In genomic region chr6:135498178-135498841, GRCh38 we compare ENCODE assay signal across 8 cellular contexts. TPM values are rescaled to one million over a fixed set of nuclear protein-coding genes. Genes with fewer than 3 reads are reported as not detected.
DNase-seq lines count a peak whose midpoint lies in the region; ATAC-seq and TF ChIP-seq lines count a peak whose summit lies in the region.

No MANE protein-coding gene starts in this region.

- peaks cover 26% of the 10 kb centered on the region for H3K36me3 ChIP-seq in DOHH2 (ENCODE audit: control insufficient read depth, low read length)
- peaks cover 0 to 9% of the 10 kb centered on the region in 2 experiments; a peak in 2 of 4 replicates for H3K36me3 ChIP-seq in HCT116 (ENCODE audit: control insufficient read depth in 1 of 2, insufficient read depth in 2 of 2, low read length in 2 of 2)
- H3K36me3 ChIP-seq in iPS-15b (ENCODE audit: control insufficient read depth, insufficient read depth, low read length), result no peaks in the 10 kb centered on the region

- TF ChIP-seq POLR2A in HCT116 (IDR thresholded peaks at IDR 0.05; ENCODE audit: borderline replicate concordance, extremely low read depth, insufficient read depth, insufficient read length), result peak; percentile 45

- H3K9me3 ChIP-seq in DOHH2 (ENCODE audit: control insufficient read depth, insufficient read depth, low read length) (no peaks in the 10 kb centered on the region), HCT116 (ENCODE audit: control insufficient read depth in 1 of 2, insufficient read depth in 1 of 2, low read depth in 1 of 2, low read length in 2 of 2) (no peaks in the 10 kb centered on the region), iPS-15b (ENCODE audit: control insufficient read depth, insufficient read depth, low read length) (no peaks in the 10 kb centered on the region)

- BruUV-seq in HCT116 (replicated peaks; lab: Mats Ljungman, UMichigan), result TSS peak; percentile 56

- H3K27ac ChIP-seq in DOHH2 (ENCODE audit: low read depth, low read length) (peak overlapping the region; percentile 78), HCT116 (ENCODE audit: low read depth, low read length) (peak overlapping the region; percentile 90)

- no peak for TF ChIP-seq CTCF in DOHH2 (IDR thresholded peaks at IDR 0.05; ENCODE audit: low read depth, low read length, poor library complexity, severe bottlenecking)
- TF ChIP-seq CTCF in HCT116 (IDR thresholded peaks at IDR 0.05 in 2 of 3, conservative IDR thresholded peaks at IDR 0.05 in 1 of 3; ENCODE audit: borderline replicate concordance in 1 of 3, insufficient read depth in 1 of 3, low read depth in 2 of 3, low read length in 2 of 3), result no peak
- TF ChIP-seq CTCF in astrocyte of the spinal cord (IDR thresholded peaks at IDR 0.05; ENCODE audit: low read depth, low read length), result no peak

- H3K9me2 ChIP-seq in DOHH2 (replicated peaks; ENCODE audit: control insufficient read depth, low read length), result no peaks in the 10 kb centered on the region
- no peaks in the 10 kb centered on the region for H3K9me2 ChIP-seq in HCT116 (ENCODE audit: insufficient read depth)

- ATAC-seq in HCT116, result peak; percentile 49

- in situ Hi-C loops in astrocyte of the spinal cord (cut with HindIII; ENCODE audit: low sequenced_read_pairs), result no loop called here

- no peak for TF ChIP-seq RAD21 in HCT116 (IDR thresholded peaks at IDR 0.05; ENCODE audit: low read depth)

- H3K27me3 ChIP-seq in DOHH2 (ENCODE audit: control insufficient read depth, low read length), result no peaks in the 10 kb centered on the region; the same call in 1 of the 2 replicates
- H3K27me3 ChIP-seq in HCT116 (ENCODE audit: insufficient read depth, low read length), result no peaks in the 10 kb centered on the region
- H3K27me3 ChIP-seq in iPS-15b (ENCODE audit: control insufficient read depth, insufficient read depth, low read length), result no peaks in the 10 kb centered on the region

- no peaks in the 10 kb centered on the region for H4K20me1 ChIP-seq in DOHH2 (ENCODE audit: control insufficient read depth, insufficient read depth, low read depth, low read length)
- H4K20me1 ChIP-seq in HCT116 (ENCODE audit: insufficient read depth), result no peaks in the 10 kb centered on the region

- peaks cover 6% of the 10 kb centered on the region for H3F3A ChIP-seq in DOHH2 (ENCODE audit: control insufficient read depth, insufficient read depth)

- H3K4me1 ChIP-seq in DOHH2 (ENCODE audit: control insufficient read depth, low read length) (peaks cover 29% of the 10 kb centered on the region), HCT116 (ENCODE audit: control insufficient read depth in 1 of 2, insufficient read depth in 2 of 2, low read length in 2 of 2) (peaks cover 4 to 18% of the 10 kb centered on the region in 2 experiments; a peak in 3 of 4 replicates), iPS-15b (ENCODE audit: control insufficient read depth, insufficient read depth, low read length) (peaks cover 2% of the 10 kb centered on the region)

- intact Hi-C loops in HCT116 (cut with micrococcal nuclease), result loop anchor here (5.0 to 10.0 kb wide), 2 partner anchors 786 to 819 kb away; partner anchors contain the start of gene BCLAF1

- DNase-seq in HCT116 (ENCODE audit: low read depth, low spot score), result peak; percentile 69
- DNase-seq in NCI-H1417 (lab: John Stamatoyannopoulos, UW), result peak; percentile 64 to 93 (median 82)
- DNase-seq in T-helper 9 cell, result peak; percentile 41
- peak; percentile 91 for DNase-seq in astrocyte of the spinal cord (ENCODE audit: low read depth, low spot score)
- peak; percentile 78 for DNase-seq in skeletal muscle cell (ENCODE audit: low read depth)
- DNase-seq in NCI-H1694 (lab: John Stamatoyannopoulos, UW), result no peak

- POLR2A ChIA-PET in HCT116 (lab: Charles Lee), result interaction anchor here (0.7 kb wide), 1 partner anchor 1304 kb away, joined by 3 read pairs; no protein-coding TSS in a partner anchor

- RAD21 ChIA-PET in HCT116 (lab: Charles Lee; ENCODE audit: low non-redundant PET in 1 of 2, low total read pairs in 2 of 2, uncharacterized antibody in 2 of 2, unreplicated experiment in 2 of 2), result interaction anchor here in 1 of 2 experiments (0.6 kb wide), 1 partner anchor 354 kb away, joined by 5 read pairs; no protein-coding TSS in a partner anchor

- H3K4me3 ChIP-seq in DOHH2 (ENCODE audit: low read length) (peak overlapping the region; percentile 96), HCT116 (replicated peaks in 1 of 2; ENCODE audit: low read depth in 1 of 2, low read length in 2 of 2) (peak overlapping the region; percentile 78 to 92), astrocyte of the spinal cord (ENCODE audit: low read depth, low read length) (peak overlapping the region; percentile 84), iPS-15b (ENCODE audit: low read depth, low read length) (peak overlapping the region; percentile 86), skeletal muscle cell (ENCODE audit: low read depth, low read length) (peak overlapping the region; percentile 81)

- peak overlapping the region; percentile 88 for H2AFZ ChIP-seq in HCT116 (ENCODE audit: low read depth, low read length, poor library complexity, severe bottlenecking)

- H3K9ac ChIP-seq in HCT116 (ENCODE audit: low read length), result peak overlapping the region; percentile 87
- H3K9ac ChIP-seq in iPS-15b (ENCODE audit: low read depth, low read length), result peak overlapping the region; percentile 84

- H3K79me2 ChIP-seq in DOHH2 (ENCODE audit: control insufficient read depth, low read length) (peaks cover 39% of the 10 kb centered on the region), HCT116 (ENCODE audit: insufficient read depth, low read length) (peaks cover 41% of the 10 kb centered on the region)

- peak overlapping the region; percentile 78 for H3K4me2 ChIP-seq in DOHH2 (ENCODE audit: low read length)
- peak overlapping the region; percentile 81 for H3K4me2 ChIP-seq in HCT116 (ENCODE audit: low read length)

- CTCF ChIA-PET in HCT116 (lab: Charles Lee), result no interaction called here

TF ChIP-seq in HCT116, 20 proteins besides CTCF, POLR2A, EP300 and RAD21 (continues in another document):
- no peak for TF ChIP-seq CEBPB (IDR thresholded peaks at IDR 0.05; ENCODE audit: low read depth)
- TF ChIP-seq SP1 (IDR thresholded peaks at IDR 0.05; ENCODE audit: low read depth), result peak; percentile 43; the same call in 1 of the 2 replicates
- TF ChIP-seq CBX3 (IDR thresholded peaks at IDR 0.05; ENCODE audit: low read depth), result peak; percentile 30; the same call in 1 of the 2 replicates
- TF ChIP-seq EZH2 (IDR thresholded peaks at IDR 0.05), result no peak
- peak; percentile 63 for TF ChIP-seq FOSL1 (IDR thresholded peaks at IDR 0.05; ENCODE audit: low read depth)
- no peak for TF ChIP-seq ZNF274 (IDR thresholded peaks at IDR 0.05; ENCODE audit: low read depth, low read length)
- peak; percentile 93 for TF ChIP-seq YY1 (IDR thresholded peaks at IDR 0.05; ENCODE audit: extremely low read depth, insufficient replicate concordance, low read depth, low read length)
- no peak for TF ChIP-seq SRF (IDR thresholded peaks at IDR 0.05; ENCODE audit: low read depth)
- 0 out of 2 replicates have a peak, but pooled peaks have one; percentile 1 for TF ChIP-seq EGR1 (IDR thresholded peaks at IDR 0.05; ENCODE audit: low read depth)
- no peak for TF ChIP-seq SIN3A (IDR thresholded peaks at IDR 0.05; ENCODE audit: low read depth)
- no peak for TF ChIP-seq MAX (IDR thresholded peaks at IDR 0.05)
- TF ChIP-seq POLR2AphosphoS5 (IDR thresholded peaks at IDR 0.05; ENCODE audit: low read depth, low read length), result peak; percentile 75
- TF ChIP-seq REST (IDR thresholded peaks at IDR 0.05; ENCODE audit: low read depth), result no peak
- no peak for TF ChIP-seq EZH2phosphoT487 (IDR thresholded peaks at IDR 0.05; ENCODE audit: borderline replicate concordance)
- no peak for TF ChIP-seq ATF3 (IDR thresholded peaks at IDR 0.05)
- TF ChIP-seq ELF1 (IDR thresholded peaks at IDR 0.05; ENCODE audit: borderline replicate concordance, low read depth), result no peak
- no peak for TF ChIP-seq TCF7L2 (IDR thresholded peaks at IDR 0.05; ENCODE audit: borderline replicate concordance, extremely low read depth, insufficient read depth, insufficient read length)

RNA-seq across cellular contexts. Expression of gene AHI1, which starts 0.8 kb away (rescaled TPM):
- 29.6 TPM for total RNA-seq in HCT116 (2021; ENCODE audit: unreplicated experiment)
- polyA plus RNA-seq in HCT116 (2012), result 12.6 and 14.4 TPM in 2 replicates
